ENCODE assay signal across 21 cellular contexts in the genomic region with DNA sequence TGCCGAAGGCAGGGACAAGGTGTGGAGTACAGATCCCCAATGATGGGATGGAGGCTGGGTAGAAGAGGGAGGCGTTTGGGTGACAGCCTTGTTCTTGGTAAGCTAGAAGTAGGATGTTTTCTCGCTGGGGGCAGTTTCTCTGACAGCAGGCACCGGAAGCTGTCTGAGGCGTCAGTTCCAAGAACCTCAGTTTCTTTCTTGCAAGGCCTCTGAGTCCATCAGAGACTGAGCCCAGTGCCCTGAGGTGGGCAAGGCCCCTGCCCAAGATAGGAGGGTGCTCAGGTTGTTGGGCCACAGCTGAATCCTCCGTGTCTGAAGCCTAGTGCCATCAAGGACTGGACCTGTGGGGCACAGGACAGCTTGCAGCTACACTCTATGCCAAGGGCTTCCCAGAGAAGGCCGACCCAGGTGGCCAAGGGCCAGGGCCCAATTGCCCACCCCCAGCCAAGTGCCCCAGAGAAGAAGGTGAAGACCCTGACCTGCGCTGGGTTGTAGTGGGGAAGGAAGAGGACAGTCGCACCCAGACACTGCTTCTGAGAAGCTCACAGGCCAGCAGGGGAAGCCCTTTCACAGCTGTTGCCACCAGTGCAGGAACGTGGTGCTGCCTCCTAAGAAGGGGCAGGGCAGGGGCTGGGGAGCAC.
"Had no signal": no experiment of that assay in that cellular context is flagged by ENCODE, and none has a peak within 500 bp of the region (broad histone marks: within the 10 kb centered on the region; RNA-seq: fewer than 3 reads in every experiment).

No MANE protein-coding gene starts in this region.

- H3K27ac Mint-ChIP-seq: activated B cell treated with CpG ODN at 0.5 μM for 24 hours; activated naive CD8-positive, alpha-beta T cell treated with anti-CD3 and anti-CD28 coated beads, Interleukin-2, amount 50 U/mL, for 24 hours; memory B cell had no signal

- DNase-seq: activated B cell treated with CpG ODN at 0.5 μM for 24 hours; activated gamma-delta T cell treated with Interleukin-2 at 50 U/mL for 16 hours; activated naive CD8-positive, alpha-beta T cell treated with anti-CD3 and anti-CD28 coated beads, Interleukin-2, amount 50 U/mL, for 24 hours; activated T-cell treated with anti-CD3 and anti-CD28 coated beads, Interleukin-2, amount 50 U/mL, for 1 hour; aorta; effector CD8-positive, alpha-beta T cell; esophagus squamous epithelium; kidney; left ventricle myocardium inferior; mucosa of descending colon; naive thymus-derived CD4-positive, alpha-beta T cell; stimulated activated CD4-positive, alpha-beta T cell treated with anti-CD3 and anti-CD28 coated beads, Interleukin-15, amount 100 ng/mL, for 24 hours; stimulated activated CD4-positive, alpha-beta T cell treated with anti-CD3 and anti-CD28 coated beads, Interleukin-4, amount 100 ng/mL, for 1 hour; stimulated activated naive CD4-positive, alpha-beta T cell; substantia nigra had no signal

- H3K27me3 Mint-ChIP-seq: activated B cell treated with CpG ODN at 0.5 μM for 24 hours; activated naive CD8-positive, alpha-beta T cell treated with anti-CD3 and anti-CD28 coated beads, Interleukin-2, amount 50 U/mL, for 24 hours; memory B cell; naive thymus-derived CD4-positive, alpha-beta T cell had no signal

- H3K4me3 Mint-ChIP-seq: activated B cell treated with CpG ODN at 0.5 μM for 24 hours; activated naive CD8-positive, alpha-beta T cell treated with anti-CD3 and anti-CD28 coated beads, Interleukin-2, amount 50 U/mL, for 24 hours; memory B cell; naive thymus-derived CD4-positive, alpha-beta T cell had no signal

- H2AFZ ChIP-seq: hepatocyte had no signal

- H3K4me1 Mint-ChIP-seq: activated B cell treated with CpG ODN at 0.5 μM for 24 hours; activated naive CD8-positive, alpha-beta T cell treated with anti-CD3 and anti-CD28 coated beads, Interleukin-2, amount 50 U/mL, for 24 hours; memory B cell had no signal

- H3K4me3 ChIP-seq: esophagus squamous epithelium, hepatocyte, left ventricle myocardium inferior, mucosa of descending colon, skin epidermis, tibial nerve, vagina had no signal

- H3K79me2 ChIP-seq: hepatocyte had no signal

- H3K27me3 ChIP-seq: esophagus squamous epithelium, hepatocyte, neutrophil, tibial nerve, vagina had no signal

- H3K27ac ChIP-seq: esophagus squamous epithelium, hepatocyte, left ventricle myocardium inferior, neutrophil, skin epidermis, tibial nerve, vagina had no signal

- H3K36me3 ChIP-seq: neutrophil had no signal

- H3K9me3 Mint-ChIP-seq: activated B cell treated with CpG ODN at 0.5 μM for 24 hours; activated naive CD8-positive, alpha-beta T cell treated with anti-CD3 and anti-CD28 coated beads, Interleukin-2, amount 50 U/mL, for 24 hours; memory B cell had no signal

- H3K9me3 ChIP-seq: esophagus squamous epithelium, left ventricle myocardium inferior, mucosa of descending colon, neutrophil, tibial nerve, vagina had no signal

- H3K4me2 ChIP-seq: hepatocyte had no signal

- ATAC-seq: activated naive CD8-positive, alpha-beta T cell treated with anti-CD3 and anti-CD28 coated beads, Interleukin-2, amount 50 U/mL, for 24 hours; mucosa of descending colon; naive thymus-derived CD4-positive, alpha-beta T cell had no signal
